In the genomic region with DNA sequence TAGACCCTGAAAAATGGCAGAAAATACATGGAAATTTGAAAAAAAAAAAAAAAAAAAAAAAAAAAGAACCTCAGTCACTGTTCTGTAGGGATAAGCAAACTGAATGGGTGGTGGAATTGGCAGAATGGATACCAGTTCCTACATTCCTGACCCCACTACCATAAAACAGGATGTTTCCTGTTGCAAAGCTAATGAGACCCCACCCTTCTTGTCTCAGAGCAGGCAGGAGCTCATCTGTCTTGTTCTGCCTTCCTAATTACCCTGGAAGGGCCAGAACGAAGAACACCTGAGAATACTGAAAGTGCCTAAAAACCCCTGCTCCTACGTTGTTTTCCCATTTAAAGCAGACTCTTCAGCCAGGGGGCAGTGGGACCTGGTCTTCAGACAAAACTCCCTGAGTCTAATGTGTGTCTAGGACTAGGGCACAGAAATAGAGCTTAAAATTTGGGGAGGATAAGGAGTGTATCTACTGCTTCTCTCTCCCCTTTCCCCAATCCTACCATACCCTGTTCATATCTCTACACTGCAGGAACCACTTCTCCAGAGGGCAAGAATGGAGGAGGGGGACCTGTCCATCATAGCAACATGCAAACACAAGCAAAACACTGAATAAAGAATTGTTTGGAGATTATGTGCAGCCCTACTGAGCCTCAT, we compare ENCODE assay signal across 18 cellular contexts. TPM values are rescaled to one million over a fixed set of nuclear protein-coding genes. Genes with fewer than 3 reads are reported as not detected.
A peak's percentile ranks its signal among the peaks of the same experiment; 100 is the strongest.
DNase-seq lines count a peak whose midpoint lies in the region; ATAC-seq and TF ChIP-seq lines count a peak whose summit lies in the region.
"Had no signal": no experiment of that assay in that cellular context is flagged by ENCODE, and none has a peak within 500 bp of the region (broad histone marks: within the 10 kb centered on the region; RNA-seq: fewer than 3 reads in every experiment).

No MANE protein-coding gene starts in this region.

- H3K4me3 ChIP-seq in HEK293 (ENCODE audit: low read depth, low read length) = no peak overlapping the region
- H3K4me3 ChIP-seq: SJCRH30, spleen had no signal

- H3K27me3 Mint-ChIP-seq in activated CD8-positive, alpha-beta memory T cell treated with anti-CD3 and anti-CD28 coated beads, Interleukin-2, amount 10 ng/mL, durations not matched to agents 7 days and 5 days = no peaks in the 10 kb centered on the region
- no peaks in the 10 kb centered on the region for H3K27me3 Mint-ChIP-seq in activated naive CD8-positive, alpha-beta T cell treated with anti-CD3 and anti-CD28 coated beads for 36 hours
- no peaks in the 10 kb centered on the region for H3K27me3 Mint-ChIP-seq in natural killer cell (ENCODE audit: low read depth in 2 of 2)
- H3K27me3 Mint-ChIP-seq: progenitor cell of endocrine pancreas had no signal

- H3K4me1 ChIP-seq in HEK293 (ENCODE audit: control insufficient read depth, insufficient read depth, low read length) = no peaks in the 10 kb centered on the region
- H3K4me1 ChIP-seq: SJCRH30 had no signal

- H3K9me3 Mint-ChIP-seq in activated CD8-positive, alpha-beta memory T cell treated with anti-CD3 and anti-CD28 coated beads, Interleukin-2, amount 10 ng/mL, durations not matched to agents 7 days and 5 days (ENCODE audit: low read depth) = no peaks in the 10 kb centered on the region
- H3K9me3 Mint-ChIP-seq in activated naive CD8-positive, alpha-beta T cell treated with anti-CD3 and anti-CD28 coated beads for 36 hours = no peaks in the 10 kb centered on the region
- H3K9me3 Mint-ChIP-seq in natural killer cell = no peaks in the 10 kb centered on the region

- H3K9me3 ChIP-seq in HEK293 (ENCODE audit: control insufficient read depth, insufficient read depth, low read depth, low read length) = no peaks in the 10 kb centered on the region
- H3K9me3 ChIP-seq: SJCRH30, spleen had no signal

- peaks cover 0 to 60% of the 10 kb centered on the region in 2 experiments; a peak in 2 of 3 replicates for H3K36me3 ChIP-seq in HEK293 (ENCODE audit: control insufficient read depth in 2 of 2, insufficient read depth in 1 of 2, low read length in 2 of 2)

- H3K4me3 Mint-ChIP-seq in activated CD8-positive, alpha-beta memory T cell treated with anti-CD3 and anti-CD28 coated beads, Interleukin-2, amount 10 ng/mL, durations not matched to agents 7 days and 5 days = no peak overlapping the region
- no peak overlapping the region for H3K4me3 Mint-ChIP-seq in activated naive CD8-positive, alpha-beta T cell treated with anti-CD3 and anti-CD28 coated beads for 36 hours
- peak overlapping the region; percentile 37 for H3K4me3 Mint-ChIP-seq in natural killer cell

- H3K27ac ChIP-seq in HEK293 (ENCODE audit: extremely low read depth, low read depth, low read length) = no peak overlapping the region
- H3K27ac ChIP-seq: brain microvascular endothelial cell, SJCRH30 had no signal

- peaks cover 55% of the 10 kb centered on the region for H3K36me3 Mint-ChIP-seq in activated CD8-positive, alpha-beta memory T cell treated with anti-CD3 and anti-CD28 coated beads, Interleukin-2, amount 10 ng/mL, durations not matched to agents 7 days and 5 days
- H3K36me3 Mint-ChIP-seq in activated naive CD8-positive, alpha-beta T cell treated with anti-CD3 and anti-CD28 coated beads for 36 hours = peaks cover 48% of the 10 kb centered on the region
- H3K36me3 Mint-ChIP-seq in natural killer cell = peaks cover 33% of the 10 kb centered on the region

- CTCF ChIA-PET in activated CD8-positive, alpha-beta memory T cell treated with anti-CD3 and anti-CD28 coated beads, Interleukin-2, amount 10 ng/mL, durations not matched to agents 7 days and 5 days (lab: Charles Lee) = interaction anchor here (0.9 to 8.9 kb wide), 3 partner anchors 8 to 56 kb away, joined by 3 to 76 read pairs (median 71); a partner anchor contains a TSS
- CTCF ChIA-PET in HEK293 (lab: Yijun Ruan, JAX) = interaction anchor here (3.0 kb wide), 1 partner anchor 8 kb away, joined by 11 read pairs; a partner anchor contains a TSS

- H3K27ac Mint-ChIP-seq in activated CD8-positive, alpha-beta memory T cell treated with anti-CD3 and anti-CD28 coated beads, Interleukin-2, amount 10 ng/mL, durations not matched to agents 7 days and 5 days = peak overlapping the region; percentile 35
- peak overlapping the region; percentile 32 for H3K27ac Mint-ChIP-seq in activated naive CD8-positive, alpha-beta T cell treated with anti-CD3 and anti-CD28 coated beads for 36 hours
- peak overlapping the region; percentile 98 to 99 for H3K27ac Mint-ChIP-seq in natural killer cell

- intact Hi-C loops in natural killer cell (cut with micrococcal nuclease) = no loop called here

- H3K4me1 Mint-ChIP-seq in activated CD8-positive, alpha-beta memory T cell treated with anti-CD3 and anti-CD28 coated beads, Interleukin-2, amount 10 ng/mL, durations not matched to agents 7 days and 5 days = peaks cover 52% of the 10 kb centered on the region
- peaks cover 58% of the 10 kb centered on the region for H3K4me1 Mint-ChIP-seq in activated naive CD8-positive, alpha-beta T cell treated with anti-CD3 and anti-CD28 coated beads for 36 hours
- peaks cover 80% of the 10 kb centered on the region in 2 donors for H3K4me1 Mint-ChIP-seq in natural killer cell

- TF ChIP-seq CTCF in HEK293 (tag by site-specific recombination; IDR thresholded peaks at IDR 0.05) (no peak), natural killer cell (IDR thresholded peaks at IDR 0.05) (no peak)

- no peak for ATAC-seq in activated CD8-positive, alpha-beta memory T cell treated with anti-CD3 and anti-CD28 coated beads, Interleukin-2, amount 10 ng/mL, durations not matched to agents 7 days and 5 days
- ATAC-seq in natural killer cell = no peak
- ATAC-seq: left colon; stimulated activated naive CD8-positive, alpha-beta T cell treated with anti-CD3 and anti-CD28 coated beads, Interleukin-15, Interleukin-2, amounts not matched to agents 100 U/mL and 50 U/mL, for 24 hours had no signal

- DNase-seq in activated CD8-positive, alpha-beta memory T cell treated with anti-CD3 and anti-CD28 coated beads, Interleukin-2, amount 10 ng/mL, durations not matched to agents 7 days and 5 days = no peak
- DNase-seq in activated CD8-positive, alpha-beta memory T cell treated with anti-CD3 and anti-CD28 coated beads for 24 hours = no peak
- no peak for DNase-seq in activated naive CD8-positive, alpha-beta T cell treated with anti-CD3 and anti-CD28 coated beads for 36 hours
- DNase-seq in natural killer cell = no peak
- DNase-seq in DMS79 (lab: John Stamatoyannopoulos, UW) = no peak
- no peak for DNase-seq in DMS153 treated with DMSO at 0.1 percent for 48 hours (lab: John Stamatoyannopoulos, UW; ENCODE audit: unreplicated experiment)
- no peak for DNase-seq in epidermal melanocyte (ENCODE audit: insufficient read length, low spot score)
- DNase-seq: activated CD4-positive, alpha-beta T cell treated with anti-CD3 and anti-CD28 coated beads, Interleukin-2, amount 50 U/mL, for 4 hours; activated effector memory CD4-positive, alpha-beta T cell treated with anti-CD3 and anti-CD28 coated beads, Interleukin-2, amount 50 U/mL, for 16 hours; brain microvascular endothelial cell; left colon; NCI-H1694 treated with DMSO at 0.1 percent for 48 hours; SJCRH30; spleen; stimulated activated naive CD8-positive, alpha-beta T cell treated with anti-CD3 and anti-CD28 coated beads, Interleukin-15, Interleukin-2, amounts not matched to agents 100 U/mL and 50 U/mL, for 24 hours had no signal

- POLR2A ChIA-PET in HEK293 (lab: Yijun Ruan, JAX) = interaction anchor here (2.1 kb wide), 1 partner anchor 11 kb away, joined by 8 read pairs; no protein-coding TSS in a partner anchor

TF ChIP-seq in HEK293, 187 proteins besides CTCF, POLR2A, EP300 and RAD21 (continues in another document):
- TF ChIP-seq ZNF600 (tag by site-specific recombination; IDR thresholded peaks at IDR 0.05) (peak; percentile 52; the same call in 1 of the 2 replicates), ZNF521 (tag by site-specific recombination; IDR thresholded peaks at IDR 0.05) (no peak), PRDM1 (tag by site-specific recombination; IDR thresholded peaks at IDR 0.05) (no peak), SCRT2 (tag by site-specific recombination; IDR thresholded peaks at IDR 0.05) (no peak), ZNF670 (tag by site-specific recombination; IDR thresholded peaks at IDR 0.05; ENCODE audit: low read depth) (no peak)
- TF ChIP-seq, protein P1, sequence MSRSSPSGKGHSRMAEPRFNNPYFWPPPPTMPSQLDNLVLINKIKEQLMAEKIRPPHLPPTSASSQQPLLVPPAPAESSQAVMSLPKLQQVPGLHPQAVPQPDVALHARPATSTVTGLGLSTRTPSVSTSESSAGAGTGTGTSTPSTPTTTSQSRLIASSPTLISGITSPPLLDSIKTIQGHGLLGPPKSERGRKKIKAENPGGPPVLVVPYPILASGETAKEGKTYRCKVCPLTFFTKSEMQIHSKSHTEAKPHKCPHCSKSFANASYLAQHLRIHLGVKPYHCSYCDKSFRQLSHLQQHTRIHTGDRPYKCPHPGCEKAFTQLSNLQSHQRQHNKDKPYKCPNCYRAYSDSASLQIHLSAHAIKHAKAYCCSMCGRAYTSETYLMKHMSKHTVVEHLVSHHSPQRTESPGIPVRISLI (tag by site-specific recombination; IDR thresholded peaks at IDR 0.05) = peak; percentile 55; the same call in 1 of the 2 replicates

RNA-seq across cellular contexts. Expression of a gene that starts 3.9 kb away (rescaled TPM):
- total RNA-seq in activated CD8-positive, alpha-beta memory T cell treated with anti-CD3 and anti-CD28 coated beads, Interleukin-2, amount 10 ng/mL, durations not matched to agents 7 days and 5 days = 1 to 10 TPM; 1.2 to 2.0 TPM
- total RNA-seq in activated naive CD8-positive, alpha-beta T cell treated with anti-CD3 and anti-CD28 coated beads for 36 hours = 1 to 10 TPM; 1.1 to 1.2 TPM
- total RNA-seq in natural killer cell = 1 to 10 TPM; 1.6 to 3.3 (median 1.9) TPM

RNA-seq across cellular contexts. Expression of a gene that starts 7.9 kb away (rescaled TPM):
- 100 to 1,000 TPM; 214 to 235 TPM for total RNA-seq in activated CD8-positive, alpha-beta memory T cell treated with anti-CD3 and anti-CD28 coated beads, Interleukin-2, amount 10 ng/mL, durations not matched to agents 7 days and 5 days
- total RNA-seq in activated naive CD8-positive, alpha-beta T cell treated with anti-CD3 and anti-CD28 coated beads for 36 hours = 100 to 1,000 TPM; 128 TPM
- 100 to 1,000 TPM; 555 to 792 (median 752) TPM for total RNA-seq in natural killer cell

RNA-seq across cellular contexts. Expression of a gene that starts 8.7 kb away (rescaled TPM):
- 1 to 10 TPM; 4.1 to 5.0 TPM for total RNA-seq in activated CD8-positive, alpha-beta memory T cell treated with anti-CD3 and anti-CD28 coated beads, Interleukin-2, amount 10 ng/mL, durations not matched to agents 7 days and 5 days
- total RNA-seq in activated naive CD8-positive, alpha-beta T cell treated with anti-CD3 and anti-CD28 coated beads for 36 hours = 1 to 10 TPM; 4.9 to 5.0 TPM
- 10 to 100 TPM; 11.2 to 18.6 (median 17.6) TPM for total RNA-seq in natural killer cell

RNA-seq across cellular contexts. Expression of a gene that starts 15.1 kb away (rescaled TPM):
- total RNA-seq in activated CD8-positive, alpha-beta memory T cell treated with anti-CD3 and anti-CD28 coated beads, Interleukin-2, amount 10 ng/mL, durations not matched to agents 7 days and 5 days = 1 to 10 TPM; 1.0 to 2.0 TPM
- total RNA-seq in activated naive CD8-positive, alpha-beta T cell treated with anti-CD3 and anti-CD28 coated beads for 36 hours = under 1 TPM; 0.52 to 0.54 TPM
- total RNA-seq in natural killer cell = under 1 TPM; 0.28 to 0.39 (median 0.33) TPM
- total RNA-seq: HT1080 had no signal

RNA-seq across cellular contexts. Expression of a gene that starts 19.1 kb away (rescaled TPM):
- total RNA-seq in activated CD8-positive, alpha-beta memory T cell treated with anti-CD3 and anti-CD28 coated beads, Interleukin-2, amount 10 ng/mL, durations not matched to agents 7 days and 5 days = 10 to 100 TPM; 20.0 to 23.9 TPM
- total RNA-seq in activated naive CD8-positive, alpha-beta T cell treated with anti-CD3 and anti-CD28 coated beads for 36 hours = 10 to 100 TPM; 17.9 to 19.1 TPM
- total RNA-seq in natural killer cell = 10 to 100 TPM; 27.4 to 34.0 (median 30.6) TPM

Comparison
In these comparisons a context has a peak if more than half of its experiments do, and no peak if none do; other contexts are left out.
1. H3K27ac Mint-ChIP-seq: peak in every context shown above with its lines; median percentile 98 in natural killer cell; 35 in activated CD8-positive, alpha-beta memory T cell treated with anti-CD3 and anti-CD28 coated beads, Interleukin-2, amount 10 ng/mL, durations not matched to agents 7 days and 5 days; 32 in activated naive CD8-positive, alpha-beta T cell treated with anti-CD3 and anti-CD28 coated beads for 36 hours.